ENCODE assay signal across 8 cellular contexts in the genomic region with DNA sequence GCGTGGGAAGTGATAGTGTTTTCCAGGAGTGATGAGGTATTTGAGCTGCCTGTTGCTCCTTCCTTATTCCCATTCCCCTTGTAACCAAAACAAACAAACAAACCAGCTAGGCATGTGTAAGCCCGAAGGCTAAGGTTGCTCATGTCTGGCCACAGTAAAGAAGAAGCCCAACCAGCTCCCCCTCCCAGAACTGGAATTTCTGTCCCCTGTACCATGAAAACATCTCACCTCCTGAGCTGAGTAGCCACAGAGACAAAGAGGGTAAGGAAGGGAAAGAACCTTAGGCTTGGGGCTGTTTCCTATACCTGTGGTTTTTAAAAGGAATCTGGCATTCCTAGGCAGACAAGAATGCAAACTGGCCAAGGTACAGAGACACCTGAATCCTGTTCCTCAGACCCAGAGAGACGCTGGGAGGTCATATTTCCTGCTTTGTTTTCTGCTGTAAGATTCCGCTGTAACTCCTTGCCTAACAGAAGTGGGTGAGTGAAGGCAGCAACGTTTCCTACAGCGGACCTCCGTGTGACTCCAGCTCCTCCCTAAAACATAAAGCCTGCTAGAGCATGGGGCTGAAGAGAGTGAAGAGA. TPM values are rescaled to one million over a fixed set of nuclear protein-coding genes. Genes with fewer than 3 reads are reported as not detected.
DNase-seq lines count a peak whose midpoint lies in the region; TF ChIP-seq lines count a peak whose summit lies in the region.

No MANE protein-coding gene starts in this region.

- H3K4me1 ChIP-seq in HEK293 (ENCODE audit: control insufficient read depth, insufficient read depth, low read length) (peaks cover 55% of the 10 kb centered on the region), skeletal muscle tissue (ENCODE audit: control insufficient read depth in 3 of 3, insufficient read depth in 3 of 3, low read length in 3 of 3) (peaks cover 20 to 31% (median 25%) of the 10 kb centered on the region in 3 donors)

- DNase-seq in iPS-NIHi11 (ENCODE audit: low spot score), result peak; percentile 42
- DNase-seq in immature natural killer cell, result no peak
- DNase-seq in activated CD8-positive, alpha-beta memory T cell treated with anti-CD3 and anti-CD28 coated beads for 24 hours, result no peak
- DNase-seq in NCI-H2171 (lab: John Stamatoyannopoulos, UW), result no peak
- DNase-seq in stimulated activated CD4-positive, alpha-beta T cell treated with anti-CD3 and anti-CD28 coated beads, Interleukin-4, amount 100 ng/mL, for 1 hour, result no peak

- H3K4me3 ChIP-seq in HEK293 (ENCODE audit: low read depth, low read length) (no peak overlapping the region), skeletal muscle tissue (ENCODE audit: low read length in 3 of 3) (peak overlapping the region; percentile 33 to 68 (median 56))

- H3K27ac ChIP-seq in HEK293 (ENCODE audit: extremely low read depth, low read depth, low read length), result peak overlapping the region; percentile 74
- H3K27ac ChIP-seq in VCaP, result peak overlapping the region; percentile 32
- peak overlapping the region; percentile 67 for H3K27ac ChIP-seq in skeletal muscle tissue (ENCODE audit: low read depth, low read length)

- H3K27ac Mint-ChIP-seq in immature natural killer cell, result no peak overlapping the region

- peaks cover 4 to 6% of the 10 kb centered on the region in 2 donors for H3K4me1 Mint-ChIP-seq in immature natural killer cell

- H3K9me3 ChIP-seq in HEK293 (ENCODE audit: control insufficient read depth, insufficient read depth, low read depth, low read length) (no peaks in the 10 kb centered on the region), skeletal muscle tissue (ENCODE audit: control insufficient read depth in 3 of 3, low read length in 3 of 3) (no peaks in the 10 kb centered on the region)

- no peak overlapping the region for H3K4me3 Mint-ChIP-seq in immature natural killer cell

- H3K9me3 Mint-ChIP-seq in immature natural killer cell, result no peaks in the 10 kb centered on the region

- peaks cover 2 to 9% (median 3%) of the 10 kb centered on the region in 3 donors for H3K27me3 Mint-ChIP-seq in immature natural killer cell (ENCODE audit: low read depth in 3 of 3)

- H3K36me3 Mint-ChIP-seq in immature natural killer cell, result no peaks in the 10 kb centered on the region

- POLR2A ChIA-PET in HEK293 (lab: Yijun Ruan, JAX), result interaction anchor here (0.7 to 1.7 kb wide), 4 partner anchors 8 to 279 kb away, joined by 3 read pairs; a partner anchor contains a TSS

- H3K9ac ChIP-seq in skeletal muscle tissue (ENCODE audit: low read depth in 1 of 3, low read length in 3 of 3), result peak overlapping the region in 2 of 3 donors; percentile 45 to 77

- H3K36me3 ChIP-seq in HEK293 (ENCODE audit: control insufficient read depth in 2 of 2, insufficient read depth in 1 of 2, low read length in 2 of 2) (no peaks in the 10 kb centered on the region), skeletal muscle tissue (ENCODE audit: control insufficient read depth in 3 of 3, insufficient read depth in 3 of 3, low read length in 3 of 3) (no peaks in the 10 kb centered on the region)

- CTCF ChIA-PET in HEK293 (lab: Yijun Ruan, JAX), result interaction anchor here (0.6 to 8.7 kb wide), 23 partner anchors 10 to 566 kb away, joined by 3 to 115 read pairs (median 4); a partner anchor contains a TSS

- no peaks in the 10 kb centered on the region for H3K27me3 ChIP-seq in skeletal muscle tissue (ENCODE audit: control insufficient read depth in 3 of 3, insufficient read depth in 3 of 3, low read length in 3 of 3)

- TF ChIP-seq CTCF in HEK293 (tag by site-specific recombination; IDR thresholded peaks at IDR 0.05) (no peak), VCaP (conservative IDR thresholded peaks at IDR 0.05) (no peak)

TF ChIP-seq in HEK293, 187 proteins besides CTCF, POLR2A, EP300 and RAD21 (continues in another document):
- no peak for TF ChIP-seq YY1 (tag by site-specific recombination; IDR thresholded peaks at IDR 0.05)
- no peak for TF ChIP-seq ZSCAN16 (tag by site-specific recombination; IDR thresholded peaks at IDR 0.05)
- TF ChIP-seq, protein P1, sequence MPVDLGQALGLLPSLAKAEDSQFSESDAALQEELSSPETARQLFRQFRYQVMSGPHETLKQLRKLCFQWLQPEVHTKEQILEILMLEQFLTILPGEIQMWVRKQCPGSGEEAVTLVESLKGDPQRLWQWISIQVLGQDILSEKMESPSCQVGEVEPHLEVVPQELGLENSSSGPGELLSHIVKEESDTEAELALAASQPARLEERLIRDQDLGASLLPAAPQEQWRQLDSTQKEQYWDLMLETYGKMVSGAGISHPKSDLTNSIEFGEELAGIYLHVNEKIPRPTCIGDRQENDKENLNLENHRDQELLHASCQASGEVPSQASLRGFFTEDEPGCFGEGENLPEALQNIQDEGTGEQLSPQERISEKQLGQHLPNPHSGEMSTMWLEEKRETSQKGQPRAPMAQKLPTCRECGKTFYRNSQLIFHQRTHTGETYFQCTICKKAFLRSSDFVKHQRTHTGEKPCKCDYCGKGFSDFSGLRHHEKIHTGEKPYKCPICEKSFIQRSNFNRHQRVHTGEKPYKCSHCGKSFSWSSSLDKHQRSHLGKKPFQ (tag by site-specific recombination; IDR thresholded peaks at IDR 0.05), result no peak
- no peak for TF ChIP-seq HOXC10 (CRISPR knock-in tag; IDR thresholded peaks at IDR 0.05)
- TF ChIP-seq FEZF1 (tag by site-specific recombination; IDR thresholded peaks at IDR 0.05), result no peak; the same call in 1 of the 2 replicates
- TF ChIP-seq ZBTB20 (tag by site-specific recombination; IDR thresholded peaks at IDR 0.05), result no peak
- TF ChIP-seq MYNN (tag by site-specific recombination; IDR thresholded peaks at IDR 0.05; ENCODE audit: borderline replicate concordance), result no peak
- no peak for TF ChIP-seq ZNF473 (tag by site-specific recombination; IDR thresholded peaks at IDR 0.05)
- peak; percentile 98 for TF ChIP-seq SCRT2 (tag by site-specific recombination; IDR thresholded peaks at IDR 0.05)
- no peak for TF ChIP-seq ZNF146 (tag by site-specific recombination; IDR thresholded peaks at IDR 0.05)
- 0 out of 2 replicates have a peak, but pooled peaks have one; percentile 40 for TF ChIP-seq KLF8 (tag by site-specific recombination; IDR thresholded peaks at IDR 0.05)
- TF ChIP-seq ZNF791 (tag by site-specific recombination; IDR thresholded peaks at IDR 0.05), result no peak
- no peak for TF ChIP-seq SP7 (tag by site-specific recombination; IDR thresholded peaks at IDR 0.05)
- TF ChIP-seq, protein P2, sequence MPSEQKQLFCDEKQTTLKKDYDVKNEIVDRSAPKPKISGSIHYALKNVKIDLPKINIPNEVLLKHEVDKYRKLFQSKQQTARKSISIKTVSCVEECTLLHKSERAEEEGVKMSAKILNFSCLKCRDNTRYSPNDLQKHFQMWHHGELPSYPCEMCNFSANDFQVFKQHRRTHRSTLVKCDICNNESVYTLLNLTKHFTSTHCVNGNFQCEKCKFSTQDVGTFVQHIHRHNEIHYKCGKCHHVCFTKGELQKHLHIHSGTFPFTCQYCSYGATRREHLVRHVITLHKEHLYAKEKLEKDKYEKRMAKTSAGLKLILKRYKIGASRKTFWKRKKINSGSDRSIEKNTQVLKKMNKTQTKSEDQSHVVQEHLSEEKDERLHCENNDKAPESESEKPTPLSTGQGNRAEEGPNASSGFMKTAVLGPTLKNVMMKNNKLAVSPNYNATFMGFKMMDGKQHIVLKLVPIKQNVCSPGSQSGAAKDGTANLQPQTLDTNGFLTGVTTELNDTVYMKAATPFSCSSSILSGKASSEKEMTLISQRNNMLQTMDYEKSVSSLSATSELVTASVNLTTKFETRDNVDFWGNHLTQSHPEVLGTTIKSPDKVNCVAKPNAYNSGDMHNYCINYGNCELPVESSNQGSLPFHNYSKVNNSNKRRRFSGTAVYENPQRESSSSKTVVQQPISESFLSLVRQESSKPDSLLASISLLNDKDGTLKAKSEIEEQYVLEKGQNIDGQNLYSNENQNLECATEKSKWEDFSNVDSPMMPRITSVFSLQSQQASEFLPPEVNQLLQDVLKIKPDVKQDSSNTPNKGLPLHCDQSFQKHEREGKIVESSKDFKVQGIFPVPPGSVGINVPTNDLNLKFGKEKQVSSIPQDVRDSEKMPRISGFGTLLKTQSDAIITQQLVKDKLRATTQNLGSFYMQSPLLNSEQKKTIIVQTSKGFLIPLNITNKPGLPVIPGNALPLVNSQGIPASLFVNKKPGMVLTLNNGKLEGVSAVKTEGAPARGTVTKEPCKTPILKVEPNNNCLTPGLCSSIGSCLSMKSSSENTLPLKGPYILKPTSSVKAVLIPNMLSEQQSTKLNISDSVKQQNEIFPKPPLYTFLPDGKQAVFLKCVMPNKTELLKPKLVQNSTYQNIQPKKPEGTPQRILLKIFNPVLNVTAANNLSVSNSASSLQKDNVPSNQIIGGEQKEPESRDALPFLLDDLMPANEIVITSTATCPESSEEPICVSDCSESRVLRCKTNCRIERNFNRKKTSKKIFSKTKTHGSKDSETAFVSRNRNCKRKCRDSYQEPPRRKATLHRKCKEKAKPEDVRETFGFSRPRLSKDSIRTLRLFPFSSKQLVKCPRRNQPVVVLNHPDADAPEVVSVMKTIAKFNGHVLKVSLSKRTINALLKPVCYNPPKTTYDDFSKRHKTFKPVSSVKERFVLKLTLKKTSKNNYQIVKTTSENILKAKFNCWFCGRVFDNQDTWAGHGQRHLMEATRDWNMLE (tag by site-specific recombination; conservative IDR thresholded peaks at IDR 0.05; ENCODE audit: low read depth), result no peak
- no peak for TF ChIP-seq EGR2 (tag by site-specific recombination; IDR thresholded peaks at IDR 0.05; ENCODE audit: low read depth)
- no peak for TF ChIP-seq OVOL3 (tag by site-specific recombination; IDR thresholded peaks at IDR 0.05)
- TF ChIP-seq ZBTB7A (tag by site-specific recombination; IDR thresholded peaks at IDR 0.05; ENCODE audit: low read depth), result no peak
- no peak for TF ChIP-seq ZNF624 (tag by site-specific recombination; IDR thresholded peaks at IDR 0.05)
- no peak for TF ChIP-seq ZNF426 (tag by site-specific recombination; IDR thresholded peaks at IDR 0.05)
- no peak for TF ChIP-seq ZNF112 (tag by site-specific recombination; IDR thresholded peaks at IDR 0.05)
- TF ChIP-seq, protein P3, sequence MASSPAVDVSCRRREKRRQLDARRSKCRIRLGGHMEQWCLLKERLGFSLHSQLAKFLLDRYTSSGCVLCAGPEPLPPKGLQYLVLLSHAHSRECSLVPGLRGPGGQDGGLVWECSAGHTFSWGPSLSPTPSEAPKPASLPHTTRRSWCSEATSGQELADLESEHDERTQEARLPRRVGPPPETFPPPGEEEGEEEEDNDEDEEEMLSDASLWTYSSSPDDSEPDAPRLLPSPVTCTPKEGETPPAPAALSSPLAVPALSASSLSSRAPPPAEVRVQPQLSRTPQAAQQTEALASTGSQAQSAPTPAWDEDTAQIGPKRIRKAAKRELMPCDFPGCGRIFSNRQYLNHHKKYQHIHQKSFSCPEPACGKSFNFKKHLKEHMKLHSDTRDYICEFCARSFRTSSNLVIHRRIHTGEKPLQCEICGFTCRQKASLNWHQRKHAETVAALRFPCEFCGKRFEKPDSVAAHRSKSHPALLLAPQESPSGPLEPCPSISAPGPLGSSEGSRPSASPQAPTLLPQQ (tag by site-specific recombination; IDR thresholded peaks at IDR 0.05), result no peak

RNA-seq across cellular contexts. Expression of a gene that starts 41.7 kb away (rescaled TPM):
- 25.1 TPM for total RNA-seq in skeletal muscle tissue
- polyA plus RNA-seq in immature natural killer cell, result 10 to 100 TPM; 21.7 to 30.1 (median 22.3) TPM
